11 cellular contexts compared by ENCODE assay signal in genomic region chr19:40594657-40595077, GRCh38. TPM values are rescaled to one million over a fixed set of nuclear protein-coding genes. Genes with fewer than 3 reads are reported as not detected.
DNase-seq lines count a peak whose midpoint lies in the region; ATAC-seq and TF ChIP-seq lines count a peak whose summit lies in the region.
"Had no signal": no experiment of that assay in that cellular context is flagged by ENCODE, and none has a peak within 500 bp of the region (broad histone marks: within the 10 kb centered on the region; RNA-seq: fewer than 3 reads in every experiment).

No MANE protein-coding gene starts in this region.

- peaks cover 44% of the 10 kb centered on the region for H3K27me3 Mint-ChIP-seq in nephron progenitor cell (ENCODE audit: low read depth, poor library complexity)

- H3K79me2 ChIP-seq in PC-3 (ENCODE audit: low read length) = no peaks in the 10 kb centered on the region

- H3K4me2 ChIP-seq in PC-3 (ENCODE audit: low read length) = peak overlapping the region; percentile 68

- peaks cover 16% of the 10 kb centered on the region for H3K36me3 Mint-ChIP-seq in stimulated activated effector memory CD8-positive, alpha-beta T cell treated with anti-CD3 and anti-CD28 coated beads, Interleukin-12 subunit alpha, Interleukin-12 subunit beta, amount 100 ng/mL, for 72 hours
- H3K36me3 Mint-ChIP-seq in nephron progenitor cell (ENCODE audit: low read depth) = peaks cover 10% of the 10 kb centered on the region

- ATAC-seq in PC-3 (peak; percentile 20), GM21529 (IDR thresholded peaks at IDR 0.05; ENCODE audit: unreplicated experiment) (no peak)
- ATAC-seq in stimulated activated effector memory CD8-positive, alpha-beta T cell treated with anti-CD3 and anti-CD28 coated beads, Interleukin-12 subunit alpha, Interleukin-12 subunit beta, amount 100 ng/mL, for 72 hours = peak; percentile 61

- CTCF ChIA-PET in PC-3 (lab: Charles Lee) = no interaction called here

- intact Hi-C loops in cardiac septum (cut with DNase I) = loop anchor here (5.0 kb wide), 1 partner anchor 457 kb away; no protein-coding TSS in a partner anchor
- intact Hi-C loops in PC-3 (cut with micrococcal nuclease) = no loop called here

- no peak overlapping the region for H3K9ac ChIP-seq in PC-3 (ENCODE audit: low read length)

- peak overlapping the region; percentile 74 for H3K27ac Mint-ChIP-seq in stimulated activated effector memory CD8-positive, alpha-beta T cell treated with anti-CD3 and anti-CD28 coated beads, Interleukin-12 subunit alpha, Interleukin-12 subunit beta, amount 100 ng/mL, for 72 hours
- H3K27ac Mint-ChIP-seq in nephron progenitor cell = no peak overlapping the region
- H3K27ac Mint-ChIP-seq: activated T-helper 2 cell treated with anti-CD3 and anti-CD28 coated beads, Interferon-gamma antibody, Interleukin-2, Interleukin-4, amounts not matched to agents 10 μg/mL and 5 μg/mL and 100 μg/mL, durations not matched to agents 14 hours and 24 hours and 36 hours had no signal

- H3K4me3 Mint-ChIP-seq in stimulated activated effector memory CD8-positive, alpha-beta T cell treated with anti-CD3 and anti-CD28 coated beads, Interleukin-12 subunit alpha, Interleukin-12 subunit beta, amount 100 ng/mL, for 72 hours = peak overlapping the region; percentile 39
- no peak overlapping the region for H3K4me3 Mint-ChIP-seq in nephron progenitor cell

- H3K4me1 ChIP-seq in cardiac muscle cell (ENCODE audit: low read depth) (peaks cover 8% of the 10 kb centered on the region), PC-3 (ENCODE audit: insufficient read depth, low read length) (peaks cover 18% of the 10 kb centered on the region; the same call in 1 of the 2 replicates)

- no peaks in the 10 kb centered on the region for H3K27me3 ChIP-seq in cardiac muscle cell
- no peaks in the 10 kb centered on the region for H3K27me3 ChIP-seq in PC-3 (ENCODE audit: low read length)

- DNase-seq in cardiac muscle cell (ENCODE audit: low read depth in 1 of 2, low spot score in 1 of 2) (no peak), cardiac septum (ENCODE audit: low spot score) (no peak), PC-3 (peak; percentile 39), fibroblast of mammary gland (ENCODE audit: low read depth) (peak; percentile 63), nephron progenitor cell (no peak), NCI-H1694 (lab: John Stamatoyannopoulos, UW) (no peak)
- DNase-seq in stimulated activated effector memory CD8-positive, alpha-beta T cell treated with anti-CD3 and anti-CD28 coated beads, Interleukin-12 subunit alpha, Interleukin-12 subunit beta, amount 100 ng/mL, for 72 hours (ENCODE audit: low spot score in 2 of 2) = no peak
- DNase-seq: effector CD8-positive, alpha-beta T cell had no signal

- H3K4me3 ChIP-seq in cardiac muscle cell (no peak overlapping the region), PC-3 (ENCODE audit: low read length) (peak overlapping the region; percentile 17; the same call in 1 of the 2 replicates), fibroblast of mammary gland (ENCODE audit: control insufficient read depth, low read depth, low read length) (no peak overlapping the region)
- H3K4me3 ChIP-seq: lung had no signal

- H3K9me3 ChIP-seq in cardiac muscle cell (ENCODE audit: low read depth) (no peaks in the 10 kb centered on the region), PC-3 (ENCODE audit: low read length) (no peaks in the 10 kb centered on the region)

- H3K9me2 ChIP-seq in PC-3 (replicated peaks; ENCODE audit: low read length) = no peaks in the 10 kb centered on the region

- no peak overlapping the region for H3K27ac ChIP-seq in cardiac muscle cell
- H3K27ac ChIP-seq in PC-3 (ENCODE audit: low read length) = no peak overlapping the region

- BruUV-seq in PC-3 (replicated peaks; lab: Mats Ljungman, UMichigan) = no TSS peak

- TF ChIP-seq CTCF in cardiac muscle cell (IDR thresholded peaks at IDR 0.05; ENCODE audit: low read depth, low read length) = peak; percentile 12
- no peak for TF ChIP-seq CTCF in PC-3 (conservative IDR thresholded peaks at IDR 0.05; ENCODE audit: low read depth, low read length)
- TF ChIP-seq CTCF in fibroblast of mammary gland (conservative IDR thresholded peaks at IDR 0.05; ENCODE audit: control insufficient read depth, insufficient read depth, low read depth, low read length) = peak; percentile 17
- TF ChIP-seq CTCF in nephron progenitor cell (IDR thresholded peaks at IDR 0.05) = no peak

- no peaks in the 10 kb centered on the region for H3K9me3 Mint-ChIP-seq in stimulated activated effector memory CD8-positive, alpha-beta T cell treated with anti-CD3 and anti-CD28 coated beads, Interleukin-12 subunit alpha, Interleukin-12 subunit beta, amount 100 ng/mL, for 72 hours
- no peaks in the 10 kb centered on the region for H3K9me3 Mint-ChIP-seq in nephron progenitor cell
- H3K9me3 Mint-ChIP-seq: activated T-helper 2 cell treated with anti-CD3 and anti-CD28 coated beads, Interferon-gamma antibody, Interleukin-2, Interleukin-4, amounts not matched to agents 10 μg/mL and 5 μg/mL and 100 μg/mL, durations not matched to agents 14 hours and 24 hours and 36 hours had no signal

- H2AFZ ChIP-seq in PC-3 (ENCODE audit: low read length) = no peak overlapping the region

- H3K36me3 ChIP-seq in cardiac muscle cell (no peaks in the 10 kb centered on the region), PC-3 (ENCODE audit: low read depth, low read length) (peaks cover 2% of the 10 kb centered on the region; the same call in 1 of the 2 replicates)

- POLR2A ChIA-PET in PC-3 (lab: Charles Lee; ENCODE audit: unreplicated experiment) = no interaction called here

- H3K4me1 Mint-ChIP-seq in stimulated activated effector memory CD8-positive, alpha-beta T cell treated with anti-CD3 and anti-CD28 coated beads, Interleukin-12 subunit alpha, Interleukin-12 subunit beta, amount 100 ng/mL, for 72 hours = peaks cover 31% of the 10 kb centered on the region
- H3K4me1 Mint-ChIP-seq in nephron progenitor cell = peaks cover 39% of the 10 kb centered on the region

- H3F3A ChIP-seq in PC-3 (ENCODE audit: low read length, unreplicated experiment) = no peaks in the 10 kb centered on the region

- no peaks in the 10 kb centered on the region for H4K20me1 ChIP-seq in PC-3 (ENCODE audit: low read length)

RNA-seq across cellular contexts. Expression of gene LTBP4, which starts 6.5 kb away (rescaled TPM):
- 85.3 and 203 TPM in 2 replicates for total RNA-seq in cardiac muscle cell
- 158 and 255 TPM in 2 replicates for polyA plus RNA-seq in cardiac muscle cell
- total RNA-seq in cardiac septum = 216 TPM
- total RNA-seq in PC-3 (2014; rRNA removed) = 8.9 and 16.7 TPM in 2 replicates

RNA-seq across cellular contexts. Expression of gene SHKBP1, which starts 18.0 kb away (rescaled TPM):
- total RNA-seq in cardiac muscle cell (53.3 and 63.6 TPM in 2 replicates), cardiac septum (28.6 TPM), PC-3 (2014; rRNA removed) (43.0 and 63.2 TPM in 2 replicates)
- 70.1 and 83.4 TPM in 2 replicates for polyA plus RNA-seq in cardiac muscle cell

Comparison
In these comparisons a context has a peak if more than half of its experiments do, and no peak if none do; other contexts are left out.
1. DNase-seq: peak in PC-3 (single experiment) and fibroblast of mammary gland (single experiment); none in cardiac muscle cell (0 of 2), cardiac septum (single experiment), stimulated activated effector memory CD8-positive, alpha-beta T cell treated with anti-CD3 and anti-CD28 coated beads, Interleukin-12 subunit alpha, Interleukin-12 subunit beta, amount 100 ng/mL, for 72 hours (0 of 2), nephron progenitor cell (single experiment) and NCI-H1694 (single experiment).
2. CTCF ChIP-seq: peak in cardiac muscle cell (single experiment) and fibroblast of mammary gland (single experiment); none in PC-3 (single experiment) and nephron progenitor cell (single experiment).